In genomic region chrX:8728932-8729331, GRCh38 we compare ENCODE assay signal across 1 cellular context.
TF ChIP-seq lines count a peak whose summit lies in the region.

No MANE protein-coding gene starts in this region.

TF ChIP-seq in H1, 55 proteins besides CTCF, POLR2A, EP300 and RAD21:
- TF ChIP-seq RFX5 (IDR thresholded peaks at IDR 0.05; ENCODE audit: borderline replicate concordance, low read depth, low read length), result no peak
- TF ChIP-seq POLR2AphosphoS5 (IDR thresholded peaks at IDR 0.05; ENCODE audit: low read depth, low read length), result no peak
- TF ChIP-seq SIX5 (IDR thresholded peaks at IDR 0.05; ENCODE audit: low read depth, low read length), result no peak
- TF ChIP-seq TCF12 (IDR thresholded peaks at IDR 0.05; ENCODE audit: low read depth, low read length), result no peak
- TF ChIP-seq CEBPB (IDR thresholded peaks at IDR 0.05; ENCODE audit: low read depth, low read length), result no peak
- TF ChIP-seq PHF8 (conservative IDR thresholded peaks at IDR 0.05; ENCODE audit: low read depth, low read length), result no peak
- no peak for TF ChIP-seq TAF1 (IDR thresholded peaks at IDR 0.05; ENCODE audit: low read depth, low read length)
- TF ChIP-seq TAF7 (optimal IDR thresholded peaks at IDR 0.05; ENCODE audit: borderline replicate concordance, low read depth, low read length), result no peak
